1 cellular context compared by ENCODE assay signal in genomic region chr6:129981598-129981997, GRCh38.
TF ChIP-seq lines count a peak whose summit lies in the region.

No MANE protein-coding gene starts in this region.

TF ChIP-seq in GM23338, 12 proteins besides CTCF, POLR2A, EP300 and RAD21 (continued from another document):
- no peak for TF ChIP-seq ZNF462 (CRISPR knock-in tag; IDR thresholded peaks at IDR 0.05)
- TF ChIP-seq, protein P1, sequence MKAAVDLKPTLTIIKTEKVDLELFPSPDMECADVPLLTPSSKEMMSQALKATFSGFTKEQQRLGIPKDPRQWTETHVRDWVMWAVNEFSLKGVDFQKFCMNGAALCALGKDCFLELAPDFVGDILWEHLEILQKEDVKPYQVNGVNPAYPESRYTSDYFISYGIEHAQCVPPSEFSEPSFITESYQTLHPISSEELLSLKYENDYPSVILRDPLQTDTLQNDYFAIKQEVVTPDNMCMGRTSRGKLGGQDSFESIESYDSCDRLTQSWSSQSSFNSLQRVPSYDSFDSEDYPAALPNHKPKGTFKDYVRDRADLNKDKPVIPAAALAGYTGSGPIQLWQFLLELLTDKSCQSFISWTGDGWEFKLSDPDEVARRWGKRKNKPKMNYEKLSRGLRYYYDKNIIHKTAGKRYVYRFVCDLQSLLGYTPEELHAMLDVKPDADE (IDR thresholded peaks at IDR 0.05), result no peak
- TF ChIP-seq CREB1 (CRISPR knock-in tag; IDR thresholded peaks at IDR 0.05; ENCODE audit: low read depth), result no peak
- TF ChIP-seq EZH2phosphoT487 (IDR thresholded peaks at IDR 0.05; ENCODE audit: unreplicated experiment), result no peak
- no peak for TF ChIP-seq JUNB (IDR thresholded peaks at IDR 0.05; ENCODE audit: unreplicated experiment)
- no peak for TF ChIP-seq STAT1 (IDR thresholded peaks at IDR 0.05; ENCODE audit: unreplicated experiment)
- no peak for TF ChIP-seq POLR2AphosphoS5 (IDR thresholded peaks at IDR 0.05; ENCODE audit: low read depth)
- no peak for TF ChIP-seq NANOG (IDR thresholded peaks at IDR 0.05; ENCODE audit: borderline replicate concordance)
- TF ChIP-seq ZNF331 (CRISPR knock-in tag; IDR thresholded peaks at IDR 0.05; ENCODE audit: low read depth), result no peak
- TF ChIP-seq ZNF114 (CRISPR knock-in tag; IDR thresholded peaks at IDR 0.05), result no peak
- no peak for TF ChIP-seq EZH2 (IDR thresholded peaks at IDR 0.05; ENCODE audit: low read depth, unreplicated experiment)
TF ChIP-seq in GM23338: peak in this region for 0.
